ENCODE assay signal across 23 cellular contexts in the genomic region with DNA sequence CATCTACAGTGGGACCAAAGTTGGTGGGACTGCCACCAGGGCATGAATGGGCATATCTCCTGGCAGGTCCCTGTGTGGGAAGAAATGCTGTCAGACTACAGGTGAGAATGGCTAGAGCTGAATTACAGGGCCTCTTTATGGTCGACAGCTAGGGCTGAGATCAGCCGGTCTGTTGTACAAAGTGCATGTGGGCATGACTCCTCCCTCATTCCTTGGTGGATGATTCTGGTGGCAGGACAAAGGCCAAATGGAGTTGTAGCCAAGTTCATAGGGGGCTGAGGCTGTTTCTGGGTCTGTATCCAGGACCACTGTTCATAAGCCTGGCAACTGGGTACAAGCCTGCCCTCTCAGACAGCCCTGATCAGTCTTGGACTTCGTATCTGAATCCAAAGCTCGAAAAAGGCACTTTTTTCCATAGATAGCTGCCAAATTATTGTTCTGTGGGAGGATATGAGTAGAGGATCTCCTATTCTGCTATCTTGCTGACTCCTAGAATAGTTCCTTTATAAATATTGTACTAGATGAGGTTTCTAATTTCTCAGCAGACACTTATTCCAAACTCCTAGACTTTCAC.
DNase-seq lines count a peak whose midpoint lies in the region; ATAC-seq and TF ChIP-seq lines count a peak whose summit lies in the region.
"Had no signal": no experiment of that assay in that cellular context is flagged by ENCODE, and none has a peak within 500 bp of the region (broad histone marks: within the 10 kb centered on the region; RNA-seq: fewer than 3 reads in every experiment).

No MANE protein-coding gene starts in this region.

- H3K36me3 ChIP-seq in Caco-2 (ENCODE audit: control insufficient read depth, insufficient read depth, low read length) = no peaks in the 10 kb centered on the region
- H3K36me3 ChIP-seq in Peyer's patch = no peaks in the 10 kb centered on the region
- no peaks in the 10 kb centered on the region for H3K36me3 ChIP-seq in hepatocyte (replicated peaks; ENCODE audit: insufficient read depth, low read depth)
- peaks cover 0 to 3% of the 10 kb centered on the region in 2 donors for H3K36me3 ChIP-seq in mucosa of rectum (ENCODE audit: control insufficient read depth in 2 of 2, insufficient read depth in 2 of 2, low read length in 2 of 2)
- H3K36me3 ChIP-seq in gastroesophageal sphincter = peaks cover 0 to 3% of the 10 kb centered on the region in 2 donors
- H3K36me3 ChIP-seq: BLaER1 treated with 17β-estradiol and CSF1 and Interleukin-3, amounts not matched to agents 10 nM and 100 nM had no signal

- H3K9ac ChIP-seq in mucosa of rectum (ENCODE audit: low read depth in 1 of 2, low read length in 2 of 2) = no peak overlapping the region
- H3K9ac ChIP-seq: BLaER1 treated with 17β-estradiol and CSF1 and Interleukin-3, amounts not matched to agents 10 nM and 100 nM had no signal

- no peak overlapping the region for H2AFZ ChIP-seq in hepatocyte
- H2AFZ ChIP-seq: PC-9 had no signal

- H3K27me3 ChIP-seq in Caco-2 (replicated peaks; ENCODE audit: control insufficient read depth, insufficient read depth, low read length) (no peaks in the 10 kb centered on the region), Peyer's patch (no peaks in the 10 kb centered on the region), hepatocyte (no peaks in the 10 kb centered on the region), mucosa of rectum (ENCODE audit: control insufficient read depth in 2 of 2, insufficient read depth in 2 of 2, low read length in 2 of 2) (no peaks in the 10 kb centered on the region), gastroesophageal sphincter (no peaks in the 10 kb centered on the region)
- H3K27me3 ChIP-seq: BLaER1 treated with 17β-estradiol and CSF1 and Interleukin-3, amounts not matched to agents 10 nM and 100 nM had no signal

- peak overlapping the region; percentile 79 for H3K27ac Mint-ChIP-seq in Caco-2 (ENCODE audit: unreplicated experiment)
- no peak overlapping the region for H3K27ac Mint-ChIP-seq in nephron progenitor cell
- H3K27ac Mint-ChIP-seq: CD4-positive, alpha-beta memory T cell had no signal

- no peak overlapping the region for H3K4me2 ChIP-seq in hepatocyte
- H3K4me2 ChIP-seq: BLaER1 treated with 17β-estradiol and CSF1 and Interleukin-3, amounts not matched to agents 10 nM and 100 nM; PC-9 had no signal

- H3K27ac ChIP-seq in Peyer's patch (peak overlapping the region in 3 of 4 donors; percentile 47 to 83 (median 80)), hepatocyte (peak overlapping the region; percentile 94), mucosa of rectum (ENCODE audit: low read depth in 2 of 2, low read length in 2 of 2) (peak overlapping the region; percentile 45 to 52), gastroesophageal sphincter (no peak overlapping the region)
- H3K27ac ChIP-seq: BLaER1 treated with 17β-estradiol and CSF1 and Interleukin-3, amounts not matched to agents 10 nM and 100 nM; PC-9; RWPE1; SK-N-MC had no signal

- no peaks in the 10 kb centered on the region for H4K20me1 ChIP-seq in hepatocyte (ENCODE audit: insufficient read depth, poor library complexity, severe bottlenecking)
- H4K20me1 ChIP-seq: BLaER1 treated with 17β-estradiol and CSF1 and Interleukin-3, amounts not matched to agents 10 nM and 100 nM had no signal

- ATAC-seq in HG03135 (IDR thresholded peaks at IDR 0.05; ENCODE audit: unreplicated experiment) (no peak), gastroesophageal sphincter (no peak), HG02798 (IDR thresholded peaks at IDR 0.05; ENCODE audit: poor library complexity, unreplicated experiment) (no peak)

- CTCF ChIA-PET in Caco-2 (lab: Charles Lee) = no interaction called here

- TF ChIP-seq EP300 in gastroesophageal sphincter (IDR thresholded peaks at IDR 0.05) = no peak

- DNase-seq in Caco-2 (peak; percentile 65 to 84), Peyer's patch (peak in 2 of 3 donors; percentile 63 to 80), hepatocyte (ENCODE audit: low spot score) (peak; percentile 57), nephron progenitor cell (no peak)
- DNase-seq: 8988T; CD4-positive, alpha-beta memory T cell; DND-41; H9; KBM-7; NCI-H1092 treated with DMSO at 0.1 percent for 48 hours; NCI-H1436 treated with DMSO at 0.1 percent for 48 hours; NCI-H2029; NCI-H2227 treated with DMSO at 0.1 percent for 48 hours; NCI-H510A; PC-9; SHP77 treated with DMSO at 0.1 percent for 48 hours had no signal

- no peak overlapping the region for H3K4me3 ChIP-seq in Caco-2 (ENCODE audit: low read depth, low read length)
- no peak overlapping the region for H3K4me3 ChIP-seq in Peyer's patch
- H3K4me3 ChIP-seq in hepatocyte = no peak overlapping the region
- H3K4me3 ChIP-seq in mucosa of rectum (ENCODE audit: low read length in 2 of 2) = peak overlapping the region in 1 of 2 donors; percentile 0
- H3K4me3 ChIP-seq in gastroesophageal sphincter = no peak overlapping the region
- H3K4me3 ChIP-seq: BLaER1 treated with 17β-estradiol and CSF1 and Interleukin-3, amounts not matched to agents 10 nM and 100 nM; PC-9; SK-N-MC had no signal

- H3K9me2 ChIP-seq in hepatocyte (replicated peaks; ENCODE audit: insufficient read depth) = no peaks in the 10 kb centered on the region

- no TSS peak for BruUV-seq in Caco-2 (replicated peaks; lab: Mats Ljungman, UMichigan)

- TF ChIP-seq CTCF in Caco-2 (IDR thresholded peaks at IDR 0.05; ENCODE audit: insufficient read depth in 1 of 2, low read depth in 1 of 2, low read length in 1 of 2, severe bottlenecking in 1 of 2, unreplicated experiment in 1 of 2) (no peak), Peyer's patch (IDR thresholded peaks at IDR 0.05) (peak in 3 of 6 experiments; percentile 24 to 33 (median 27)), hepatocyte (IDR thresholded peaks at IDR 0.05; ENCODE audit: poor library complexity) (no peak), nephron progenitor cell (IDR thresholded peaks at IDR 0.05) (no peak), gastroesophageal sphincter (IDR thresholded peaks at IDR 0.05) (no peak)

- H3K4me1 ChIP-seq in Caco-2 (peaks cover 27% of the 10 kb centered on the region), Peyer's patch (peaks cover 0 to 6% (median 0%) of the 10 kb centered on the region in 4 donors), hepatocyte (ENCODE audit: insufficient read depth) (peaks cover 19% of the 10 kb centered on the region), mucosa of rectum (ENCODE audit: control insufficient read depth in 2 of 2, insufficient read depth in 2 of 2, low read length in 2 of 2) (peaks cover 0 to 7% of the 10 kb centered on the region in 2 donors), gastroesophageal sphincter (no peaks in the 10 kb centered on the region)

- POLR2A ChIA-PET in Caco-2 (lab: Charles Lee) = no interaction called here

- no peaks in the 10 kb centered on the region for H3K9me3 ChIP-seq in Caco-2
- peaks cover 0 to 5% (median 0%) of the 10 kb centered on the region in 4 donors for H3K9me3 ChIP-seq in Peyer's patch
- H3K9me3 ChIP-seq in hepatocyte (ENCODE audit: low read depth) = no peaks in the 10 kb centered on the region
- peaks cover 0 to 3% of the 10 kb centered on the region in 2 donors for H3K9me3 ChIP-seq in mucosa of rectum (ENCODE audit: control insufficient read depth in 2 of 2, low read length in 2 of 2)
- H3K9me3 ChIP-seq in gastroesophageal sphincter = peaks cover 0 to 26% (median 0%) of the 10 kb centered on the region in 3 donors

- H3K36me3 Mint-ChIP-seq in Caco-2 (ENCODE audit: insufficient read depth, unreplicated experiment) = peaks cover 6% of the 10 kb centered on the region
- no peaks in the 10 kb centered on the region for H3K36me3 Mint-ChIP-seq in nephron progenitor cell (ENCODE audit: low read depth)

- no peaks in the 10 kb centered on the region for H3K79me2 ChIP-seq in hepatocyte

- H3K27me3 Mint-ChIP-seq in Caco-2 (ENCODE audit: insufficient read depth, unreplicated experiment) = no peaks in the 10 kb centered on the region
- peaks cover 3% of the 10 kb centered on the region for H3K27me3 Mint-ChIP-seq in nephron progenitor cell (ENCODE audit: low read depth, poor library complexity)
- H3K27me3 Mint-ChIP-seq: CD4-positive, alpha-beta memory T cell had no signal

- 89% methylated on average over 4 of the region's 4 CpGs for WGBS in hepatocyte (ENCODE audit: low lambda C conversion rate, missing lambda C conversion rate)
- WGBS in gastroesophageal sphincter (ENCODE audit: low coverage in 1 of 2), 2 donors = 64 to 75% methylated on average over 2 to 4 of the region's 4 CpGs

- H3K4me1 Mint-ChIP-seq in Caco-2 (ENCODE audit: low read depth, unreplicated experiment) = no peaks in the 10 kb centered on the region
- H3K4me1 Mint-ChIP-seq in nephron progenitor cell = no peaks in the 10 kb centered on the region
- H3K4me1 Mint-ChIP-seq: CD4-positive, alpha-beta memory T cell had no signal

- H3K9me3 Mint-ChIP-seq in Caco-2 (ENCODE audit: unreplicated experiment) (peaks cover 12% of the 10 kb centered on the region), nephron progenitor cell (peaks cover 7% of the 10 kb centered on the region)
- H3K9me3 Mint-ChIP-seq: H9 had no signal

- intact Hi-C loops in Caco-2 (cut with micrococcal nuclease; ENCODE audit: unreplicated experiment) = loop anchor here (1.0 kb wide), 1 partner anchor 35 kb away; no protein-coding TSS in a partner anchor

- H3K4me3 Mint-ChIP-seq in Caco-2 (ENCODE audit: unreplicated experiment) = peak overlapping the region; percentile 35
- no peak overlapping the region for H3K4me3 Mint-ChIP-seq in nephron progenitor cell
- H3K4me3 Mint-ChIP-seq: CD4-positive, alpha-beta memory T cell; H9 had no signal

- TF ChIP-seq POLR2A in Peyer's patch (IDR thresholded peaks at IDR 0.05) (no peak), gastroesophageal sphincter (IDR thresholded peaks at IDR 0.05) (no peak)

Comparison
In these comparisons a context has a peak if more than half of its experiments do, and no peak if none do; other contexts are left out.
1. H3K27ac ChIP-seq: peak in Peyer's patch (3 of 4), hepatocyte (single experiment) and mucosa of rectum (2 of 2); none in gastroesophageal sphincter (0 of 4).